ENCODE assay signal across 1 cellular context in the genomic region with DNA sequence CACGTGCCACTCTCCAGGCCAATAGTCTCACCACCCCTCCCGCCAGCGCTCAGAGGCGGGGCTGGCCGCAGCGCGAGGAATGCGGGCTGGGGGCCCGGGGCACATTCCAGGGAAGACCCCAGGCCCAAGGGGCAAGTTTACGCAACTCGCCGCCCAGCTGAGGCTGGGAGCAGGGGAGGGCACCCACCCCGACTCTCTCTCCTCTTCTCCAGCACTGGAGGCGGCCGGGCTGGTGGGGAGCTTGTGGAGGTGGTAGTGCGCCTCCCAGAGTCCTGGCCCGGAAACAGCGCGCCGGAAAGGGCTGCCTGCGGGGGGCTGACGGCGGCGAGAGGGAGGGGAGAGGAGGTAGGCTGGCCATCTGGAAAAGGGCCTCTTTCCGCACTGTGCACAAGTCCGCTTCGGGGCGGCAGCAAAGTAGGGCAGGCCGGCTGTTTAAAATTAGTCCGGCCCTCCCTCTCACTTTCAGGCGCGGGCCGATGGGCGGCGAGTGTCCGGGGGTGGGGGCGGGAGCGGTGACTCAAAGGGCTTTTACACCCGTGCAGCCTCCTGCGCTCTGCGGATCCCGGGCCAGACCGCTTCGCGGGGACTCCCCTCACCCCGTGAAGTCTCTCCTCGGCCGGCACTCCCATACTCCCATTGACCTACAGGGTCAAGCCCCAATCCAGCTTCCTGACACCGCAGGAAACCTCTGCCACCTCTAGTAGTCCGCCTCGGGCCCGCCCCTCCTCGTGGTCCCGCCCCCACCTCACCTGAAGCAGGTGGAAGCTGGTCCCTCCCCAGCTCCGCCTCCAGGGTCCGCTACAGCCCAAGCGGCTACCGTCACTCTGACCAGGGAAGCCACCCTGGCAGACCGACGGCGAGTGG.
TF ChIP-seq lines count a peak whose summit lies in the region.

No MANE protein-coding gene starts in this region.

TF ChIP-seq in HepG2, 621 proteins besides CTCF, POLR2A, EP300 and RAD21 (continued from another document and continues in another):
- TF ChIP-seq PRDM15 (CRISPR knock-in tag; IDR thresholded peaks at IDR 0.05) (no peak; the same call in 1 of the 2 replicates), TEAD3 (CRISPR knock-in tag; optimal IDR thresholded peaks at IDR 0.05; ENCODE audit: borderline replicate concordance) (peak; percentile 100), IKZF1 (IDR thresholded peaks at IDR 0.05) (no peak), KDM4B (CRISPR knock-in tag; IDR thresholded peaks at IDR 0.05) (peak; percentile 89; the same call in 1 of the 2 replicates), ZBTB21 (CRISPR knock-in tag; IDR thresholded peaks at IDR 0.05) (no peak; the same call in 1 of the 2 replicates), POGZ (CRISPR knock-in tag; IDR thresholded peaks at IDR 0.05) (peak; percentile 59), ZFP36 (IDR thresholded peaks at IDR 0.05; ENCODE audit: borderline replicate concordance, low read depth, low read length, partially characterized antibody) (no peak), MEIS2 (CRISPR knock-in tag; IDR thresholded peaks at IDR 0.05) (peak; percentile 91; the same call in 1 of the 2 replicates), NFATC3 (CRISPR knock-in tag; IDR thresholded peaks at IDR 0.05) (0 out of 2 replicates have a peak, but pooled peaks have one; percentile 43), PBX2 (CRISPR knock-in tag; IDR thresholded peaks at IDR 0.05) (peak; percentile 11; the same call in 1 of the 2 replicates), CREB3 (CRISPR knock-in tag; IDR thresholded peaks at IDR 0.05) (peak; percentile 77; the same call in 1 of the 2 replicates), IKZF5 (CRISPR knock-in tag; IDR thresholded peaks at IDR 0.05) (peak; percentile 87; the same call in 1 of the 2 replicates), SMAD3 (CRISPR knock-in tag; IDR thresholded peaks at IDR 0.05) (no peak), NFKBIZ (CRISPR knock-in tag; IDR thresholded peaks at IDR 0.05) (peak; percentile 86), ETV5 (CRISPR knock-in tag; IDR thresholded peaks at IDR 0.05; ENCODE audit: borderline replicate concordance) (peak; percentile 81), GATAD1 (CRISPR knock-in tag; IDR thresholded peaks at IDR 0.05) (peak; percentile 78), REXO4 (CRISPR knock-in tag; IDR thresholded peaks at IDR 0.05; ENCODE audit: borderline replicate concordance) (no peak), PLRG1 (conservative IDR thresholded peaks at IDR 0.05) (no peak), MYNN (CRISPR knock-in tag; IDR thresholded peaks at IDR 0.05; ENCODE audit: low read depth) (no peak), ZNF501 (CRISPR knock-in tag; IDR thresholded peaks at IDR 0.05) (peak; percentile 88), KDM5A (IDR thresholded peaks at IDR 0.05; ENCODE audit: borderline replicate concordance, low read length) (peak; percentile 60; the same call in 1 of the 2 replicates), PBX3 (CRISPR knock-in tag; IDR thresholded peaks at IDR 0.05; ENCODE audit: borderline replicate concordance) (no peak), MATR3 (CRISPR knock-in tag; IDR thresholded peaks at IDR 0.05) (no peak), ZNF432 (CRISPR knock-in tag; IDR thresholded peaks at IDR 0.05; ENCODE audit: borderline replicate concordance) (no peak), HNRNPUL1 (IDR thresholded peaks at IDR 0.05; ENCODE audit: low read depth, low read length) (no peak), PHF21A (CRISPR knock-in tag; IDR thresholded peaks at IDR 0.05) (peak; percentile 94), ZNF17 (CRISPR knock-in tag; IDR thresholded peaks at IDR 0.05) (no peak), NFAT5 (CRISPR knock-in tag; IDR thresholded peaks at IDR 0.05) (0 out of 2 replicates have a peak, but pooled peaks have one; percentile 39), ZNF567 (CRISPR knock-in tag; IDR thresholded peaks at IDR 0.05; ENCODE audit: borderline replicate concordance) (peak; percentile 95; the same call in 1 of the 2 replicates), HNRNPH1 (optimal IDR thresholded peaks at IDR 0.05; ENCODE audit: low read depth, low read length) (no peak), MED8 (CRISPR knock-in tag; IDR thresholded peaks at IDR 0.05; ENCODE audit: insufficient replicate concordance) (peak; percentile 70), ZNF333 (CRISPR knock-in tag; IDR thresholded peaks at IDR 0.05; ENCODE audit: borderline replicate concordance) (no peak; the same call in none of the 2 replicates), RFXANK (CRISPR knock-in tag; IDR thresholded peaks at IDR 0.05) (peak; percentile 83; the same call in 1 of the 2 replicates), ISL2 (CRISPR knock-in tag; IDR thresholded peaks at IDR 0.05) (peak; percentile 92), ELF1 (CRISPR knock-in tag; IDR thresholded peaks at IDR 0.05) (peak; percentile 69; the same call in 1 of the 2 replicates), ZNF30 (CRISPR knock-in tag; IDR thresholded peaks at IDR 0.05) (no peak), ZNF746 (CRISPR knock-in tag; IDR thresholded peaks at IDR 0.05) (peak; percentile 84), ZNF296 (CRISPR knock-in tag; conservative IDR thresholded peaks at IDR 0.05) (peak; percentile 36; the same call in 1 of the 2 replicates), NAIF1 (CRISPR knock-in tag; IDR thresholded peaks at IDR 0.05; ENCODE audit: borderline replicate concordance) (peak; percentile 91; the same call in 1 of the 2 replicates), ZNF841 (CRISPR knock-in tag; IDR thresholded peaks at IDR 0.05; ENCODE audit: borderline replicate concordance) (no peak; the same call in 1 of the 2 replicates), ZNF207 (IDR thresholded peaks at IDR 0.05; ENCODE audit: borderline replicate concordance) (no peak), ZNF615 (CRISPR knock-in tag; IDR thresholded peaks at IDR 0.05; ENCODE audit: borderline replicate concordance) (peak; percentile 93), ZNF550 (CRISPR knock-in tag; IDR thresholded peaks at IDR 0.05; ENCODE audit: borderline replicate concordance) (peak; percentile 64; the same call in 1 of the 2 replicates), XRCC5 (optimal IDR thresholded peaks at IDR 0.05; ENCODE audit: low read length) (peak; percentile 88)
- TF ChIP-seq, protein P1, sequence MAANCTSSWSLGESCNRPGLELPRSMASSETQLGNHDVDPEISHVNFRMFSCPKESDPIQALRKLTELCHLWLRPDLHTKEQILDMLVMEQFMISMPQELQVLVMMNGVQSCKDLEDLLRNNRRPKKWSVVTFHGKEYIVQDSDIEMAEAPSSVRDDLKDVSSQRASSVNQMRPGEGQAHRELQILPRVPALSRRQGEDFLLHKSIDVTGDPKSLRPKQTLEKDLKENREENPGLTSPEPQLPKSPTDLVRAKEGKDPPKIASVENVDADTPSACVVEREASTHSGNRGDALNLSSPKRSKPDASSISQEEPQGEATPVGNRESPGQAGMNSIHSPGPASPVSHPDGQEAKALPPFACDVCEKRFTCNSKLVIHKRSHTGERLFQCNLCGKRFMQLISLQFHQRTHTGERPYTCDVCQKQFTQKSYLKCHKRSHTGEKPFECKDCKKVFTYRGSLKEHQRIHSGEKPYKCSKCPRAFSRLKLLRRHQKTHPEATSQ (CRISPR knock-in tag; IDR thresholded peaks at IDR 0.05; ENCODE audit: borderline replicate concordance) = peak; percentile 91
- TF ChIP-seq, protein P2, sequence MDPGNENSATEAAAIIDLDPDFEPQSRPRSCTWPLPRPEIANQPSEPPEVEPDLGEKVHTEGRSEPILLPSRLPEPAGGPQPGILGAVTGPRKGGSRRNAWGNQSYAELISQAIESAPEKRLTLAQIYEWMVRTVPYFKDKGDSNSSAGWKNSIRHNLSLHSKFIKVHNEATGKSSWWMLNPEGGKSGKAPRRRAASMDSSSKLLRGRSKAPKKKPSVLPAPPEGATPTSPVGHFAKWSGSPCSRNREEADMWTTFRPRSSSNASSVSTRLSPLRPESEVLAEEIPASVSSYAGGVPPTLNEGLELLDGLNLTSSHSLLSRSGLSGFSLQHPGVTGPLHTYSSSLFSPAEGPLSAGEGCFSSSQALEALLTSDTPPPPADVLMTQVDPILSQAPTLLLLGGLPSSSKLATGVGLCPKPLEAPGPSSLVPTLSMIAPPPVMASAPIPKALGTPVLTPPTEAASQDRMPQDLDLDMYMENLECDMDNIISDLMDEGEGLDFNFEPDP (CRISPR knock-in tag; conservative IDR thresholded peaks at IDR 0.05) = peak; percentile 74; the same call in 1 of the 2 replicates
